Comparison of ENCODE assay signal across 20 cellular contexts in genomic region chr10:128871671-128872231, GRCh38.
DNase-seq lines count a peak whose midpoint lies in the region; ATAC-seq and TF ChIP-seq lines count a peak whose summit lies in the region.
"Had no signal": no experiment of that assay in that cellular context is flagged by ENCODE, and none has a peak within 500 bp of the region (broad histone marks: within the 10 kb centered on the region; RNA-seq: fewer than 3 reads in every experiment).

No MANE protein-coding gene starts in this region.

- H3K36me3 ChIP-seq in lung (ENCODE audit: control insufficient read depth in 2 of 2, insufficient read depth in 2 of 2, low read length in 2 of 2) = no peaks in the 10 kb centered on the region
- H3K36me3 ChIP-seq: BLaER1 had no signal

- peaks cover 13 to 28% of the 10 kb centered on the region in 2 donors for H3K27me3 Mint-ChIP-seq in natural killer cell treated with Interleukin-12 subunit alpha and Interleukin-12 subunit beta and Interleukin-15 and Interleukin-18, amount 100 ng/mL, for 72 hours
- H3K27me3 Mint-ChIP-seq in natural killer cell (ENCODE audit: low read depth in 2 of 2) (peaks cover 4 to 10% of the 10 kb centered on the region in 2 donors), neural crest cell (ENCODE audit: low read depth) (peaks cover 4% of the 10 kb centered on the region), type B pancreatic cell (peaks cover 4% of the 10 kb centered on the region)

- no peak overlapping the region for H3K27ac Mint-ChIP-seq in natural killer cell treated with Interleukin-12 subunit alpha and Interleukin-12 subunit beta and Interleukin-15 and Interleukin-18, amount 100 ng/mL, for 72 hours
- H3K27ac Mint-ChIP-seq in natural killer cell (no peak overlapping the region), neural crest cell (ENCODE audit: unreplicated experiment) (peak overlapping the region; percentile 43), type B pancreatic cell (no peak overlapping the region)
- H3K27ac Mint-ChIP-seq: B cell; CD8-positive, alpha-beta T cell had no signal

- no peaks in the 10 kb centered on the region for H3K27me3 ChIP-seq in lung (ENCODE audit: control insufficient read depth, insufficient read depth)
- H3K27me3 ChIP-seq: BLaER1 had no signal

- no peaks in the 10 kb centered on the region for H3K4me1 ChIP-seq in lung (ENCODE audit: control insufficient read depth in 2 of 2, insufficient read depth in 2 of 2, low read length in 2 of 2)
- H3K4me1 ChIP-seq: BLaER1, Caco-2 had no signal

- H3K9me3 ChIP-seq in lung (ENCODE audit: control insufficient read depth in 2 of 2, insufficient read depth in 1 of 2, low read length in 1 of 2) = peaks cover 0 to 3% of the 10 kb centered on the region in 2 donors
- H3K9me3 ChIP-seq: BLaER1, Caco-2 had no signal

- TF ChIP-seq CTCF in natural killer cell (IDR thresholded peaks at IDR 0.05) (no peak), lung (IDR thresholded peaks at IDR 0.05; ENCODE audit: control extremely low read depth, extremely low read depth) (no peak), neural crest cell (conservative IDR thresholded peaks at IDR 0.05) (no peak), type B pancreatic cell (conservative IDR thresholded peaks at IDR 0.05) (no peak)

- no peak overlapping the region for H3K27ac ChIP-seq in lung (ENCODE audit: low read depth in 1 of 2, low read length in 1 of 2)
- H3K27ac ChIP-seq: 22Rv1, BLaER1, C4-2B had no signal

- 88 to 92% methylated on average over 14 of the region's 14 CpGs for WGBS in lung, 2 donors

- intact Hi-C loops in natural killer cell (cut with micrococcal nuclease) (no loop called here), left ventricle myocardium superior (cut with micrococcal nuclease) (no loop called here)

- H3K9me3 Mint-ChIP-seq in natural killer cell treated with Interleukin-12 subunit alpha and Interleukin-12 subunit beta and Interleukin-15 and Interleukin-18, amount 100 ng/mL, for 72 hours = no peaks in the 10 kb centered on the region
- no peaks in the 10 kb centered on the region for H3K9me3 Mint-ChIP-seq in natural killer cell
- peaks cover 4% of the 10 kb centered on the region for H3K9me3 Mint-ChIP-seq in neural crest cell
- peaks cover 5% of the 10 kb centered on the region for H3K9me3 Mint-ChIP-seq in type B pancreatic cell
- H3K9me3 Mint-ChIP-seq: CD8-positive, alpha-beta T cell; H9 had no signal

- no peaks in the 10 kb centered on the region for H3K4me1 Mint-ChIP-seq in natural killer cell treated with Interleukin-12 subunit alpha and Interleukin-12 subunit beta and Interleukin-15 and Interleukin-18, amount 100 ng/mL, for 72 hours (ENCODE audit: low read depth in 2 of 2)
- H3K4me1 Mint-ChIP-seq in natural killer cell = no peaks in the 10 kb centered on the region
- H3K4me1 Mint-ChIP-seq in neural crest cell = peaks cover 22% of the 10 kb centered on the region
- peaks cover 7% of the 10 kb centered on the region for H3K4me1 Mint-ChIP-seq in type B pancreatic cell (ENCODE audit: unreplicated experiment)
- H3K4me1 Mint-ChIP-seq: B cell; CD4-positive, CD25-positive, alpha-beta regulatory T cell had no signal

- H3K4me3 Mint-ChIP-seq in natural killer cell treated with Interleukin-12 subunit alpha and Interleukin-12 subunit beta and Interleukin-15 and Interleukin-18, amount 100 ng/mL, for 72 hours = no peak overlapping the region
- H3K4me3 Mint-ChIP-seq in natural killer cell = no peak overlapping the region
- no peak overlapping the region for H3K4me3 Mint-ChIP-seq in neural crest cell
- H3K4me3 Mint-ChIP-seq in type B pancreatic cell = no peak overlapping the region
- H3K4me3 Mint-ChIP-seq: B cell; CD4-positive, CD25-positive, alpha-beta regulatory T cell; CD8-positive, alpha-beta T cell; H9 had no signal

- no peak for DNase-seq in natural killer cell treated with Interleukin-12 subunit alpha and Interleukin-12 subunit beta and Interleukin-15 and Interleukin-18, amount 100 ng/mL, for 72 hours (ENCODE audit: low spot score)
- no peak for DNase-seq in natural killer cell
- peak; percentile 20 for DNase-seq in lung (ENCODE audit: low spot score)
- DNase-seq in neural crest cell (ENCODE audit: low read depth, low spot score) = no peak
- peak; percentile 47 for DNase-seq in type B pancreatic cell (ENCODE audit: extremely low spot score, unreplicated experiment)
- DNase-seq in GOT3 (lab: John Stamatoyannopoulos, UW) = no peak
- no peak for DNase-seq in left ventricle myocardium superior
- DNase-seq: Caco-2; CD4-positive, CD25-positive, alpha-beta regulatory T cell; CD8-positive, alpha-beta T cell; DMS153; DND-41; H9 had no signal

- ATAC-seq in natural killer cell treated with Interleukin-12 subunit alpha and Interleukin-12 subunit beta and Interleukin-15 and Interleukin-18, amount 100 ng/mL, for 72 hours = peak; percentile 22 to 41
- ATAC-seq in natural killer cell (no peak), lung (ENCODE audit: insufficient read depth, low FRiP score) (no peak), GM18867 (IDR thresholded peaks at IDR 0.05; ENCODE audit: unreplicated experiment) (no peak), left ventricle myocardium superior (no peak)
- ATAC-seq: CD8-positive, alpha-beta T cell; GM12878; HCT116 had no signal

- H3K36me3 Mint-ChIP-seq in natural killer cell treated with Interleukin-12 subunit alpha and Interleukin-12 subunit beta and Interleukin-15 and Interleukin-18, amount 100 ng/mL, for 72 hours = no peaks in the 10 kb centered on the region
- H3K36me3 Mint-ChIP-seq in natural killer cell (no peaks in the 10 kb centered on the region), neural crest cell (ENCODE audit: low read depth) (no peaks in the 10 kb centered on the region), type B pancreatic cell (no peaks in the 10 kb centered on the region)
- H3K36me3 Mint-ChIP-seq: CD4-positive, CD25-positive, alpha-beta regulatory T cell; CD8-positive, alpha-beta T cell had no signal

- H3K4me3 ChIP-seq in lung = no peak overlapping the region
- H3K4me3 ChIP-seq: BLaER1, GM12878 had no signal

Comparison
In these comparisons a context has a peak if more than half of its experiments do, and no peak if none do; other contexts are left out.
1. ATAC-seq: peak in natural killer cell treated with Interleukin-12 subunit alpha and Interleukin-12 subunit beta and Interleukin-15 and Interleukin-18, amount 100 ng/mL, for 72 hours (2 of 2); none in natural killer cell (0 of 3), lung (single experiment), GM18867 (single experiment) and left ventricle myocardium superior (single experiment).
2. DNase-seq: peak in lung (single experiment) and type B pancreatic cell (single experiment); none in natural killer cell treated with Interleukin-12 subunit alpha and Interleukin-12 subunit beta and Interleukin-15 and Interleukin-18, amount 100 ng/mL, for 72 hours (single experiment), natural killer cell (single experiment), neural crest cell (single experiment), GOT3 (single experiment) and left ventricle myocardium superior (single experiment).